In the genomic region with DNA sequence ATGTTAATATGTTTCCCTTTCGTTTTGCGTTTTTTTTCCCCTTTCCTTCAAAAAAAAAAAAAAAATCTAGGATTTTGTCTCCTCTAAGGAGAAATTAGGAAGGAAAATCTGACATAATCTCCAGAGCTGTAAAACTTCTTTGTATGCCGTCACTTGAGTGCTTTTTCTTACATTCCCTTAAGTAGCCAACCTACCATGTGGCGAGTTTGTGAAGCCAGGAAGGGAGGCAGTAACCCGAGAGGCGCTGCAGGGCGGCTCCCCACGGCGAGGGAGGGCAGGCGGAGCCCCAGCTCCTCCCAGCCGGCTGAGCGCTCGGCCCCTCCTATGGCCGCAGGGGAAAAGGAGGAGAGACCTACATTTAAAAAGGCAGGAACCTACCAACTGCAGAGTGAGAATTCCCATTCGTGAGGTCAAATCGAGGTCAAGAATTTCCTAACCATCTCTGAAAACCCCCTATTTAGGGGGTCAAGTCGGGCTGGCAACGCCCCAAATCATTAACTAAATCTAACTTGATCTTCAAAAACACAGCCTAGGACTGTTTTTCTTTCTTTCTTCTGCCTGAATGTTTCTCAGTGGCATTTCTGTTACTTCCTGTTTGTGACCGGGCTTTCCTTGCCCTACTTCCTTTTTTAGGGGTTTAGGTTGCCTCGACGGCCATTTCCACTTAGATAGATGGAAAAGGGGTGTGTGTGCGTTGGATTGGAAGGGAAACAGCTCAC, we compare ENCODE assay signal across 1 cellular context.
A peak's percentile ranks its signal among the peaks of the same experiment; 100 is the strongest.
TF ChIP-seq lines count a peak whose summit lies in the region.

No MANE protein-coding gene starts in this region.

TF ChIP-seq in H1, 55 proteins besides CTCF, POLR2A, EP300 and RAD21:
- TF ChIP-seq RXRA (IDR thresholded peaks at IDR 0.05; ENCODE audit: insufficient read depth, low read depth, low read length) (peak; percentile 77), EGR1 (IDR thresholded peaks at IDR 0.05; ENCODE audit: borderline replicate concordance, low read depth, low read length) (0 out of 2 replicates have a peak, but pooled peaks have one; percentile 6), MAX (IDR thresholded peaks at IDR 0.05) (peak; percentile 82), TCF12 (IDR thresholded peaks at IDR 0.05; ENCODE audit: low read depth, low read length) (0 out of 2 replicates have a peak, but pooled peaks have one; percentile 23), SP2 (IDR thresholded peaks at IDR 0.05; ENCODE audit: low read length) (no peak), RFX5 (IDR thresholded peaks at IDR 0.05; ENCODE audit: borderline replicate concordance, low read depth, low read length) (no peak), YY1 (IDR thresholded peaks at IDR 0.05; ENCODE audit: low read depth, low read length) (peak; percentile 69; the same call in 1 of the 2 replicates), RBBP5 (IDR thresholded peaks at IDR 0.05; ENCODE audit: borderline replicate concordance, low read depth, low read length) (0 out of 2 replicates have a peak, but pooled peaks have one; percentile 46), FOSL1 (IDR thresholded peaks at IDR 0.05; ENCODE audit: insufficient read depth, low read depth, low read length) (no peak), POU5F1 (IDR thresholded peaks at IDR 0.05; ENCODE audit: low read depth, low read length) (no peak), TAF7 (optimal IDR thresholded peaks at IDR 0.05; ENCODE audit: borderline replicate concordance, low read depth, low read length) (peak; percentile 16), TBP (IDR thresholded peaks at IDR 0.05; ENCODE audit: low read depth, low read length) (no peak), CHD1 (IDR thresholded peaks at IDR 0.05; ENCODE audit: low read depth, low read length) (no peak), ATF2 (IDR thresholded peaks at IDR 0.05; ENCODE audit: low read length) (no peak), GABPA (IDR thresholded peaks at IDR 0.05; ENCODE audit: borderline replicate concordance, insufficient read depth, low read length) (no peak), SRF (IDR thresholded peaks at IDR 0.05; ENCODE audit: low read depth, low read length) (no peak), SP1 (IDR thresholded peaks at IDR 0.05; ENCODE audit: low read depth, low read length) (no peak), PHF8 (conservative IDR thresholded peaks at IDR 0.05; ENCODE audit: low read depth, low read length) (no peak), SP4 (IDR thresholded peaks at IDR 0.05; ENCODE audit: low read length) (no peak), EZH2 (IDR thresholded peaks at IDR 0.05; ENCODE audit: low read depth, low read length, severe bottlenecking) (no peak)
